Comparison of ENCODE assay signal across 1 cellular context in genomic region chr10:71638577-71639411, GRCh38.
TF ChIP-seq lines count a peak whose summit lies in the region.

No MANE protein-coding gene starts in this region.

TF ChIP-seq in K562, 482 proteins besides CTCF, POLR2A, EP300 and RAD21 (continued from another document and continues in another):
- no peak for TF ChIP-seq MGA (IDR thresholded peaks at IDR 0.05)
- peak; percentile 49 to 52; a peak in 3 of 4 replicates for TF ChIP-seq NRF1 (conservative IDR thresholded peaks at IDR 0.05 in 1 of 2, IDR thresholded peaks at IDR 0.05 in 1 of 2)
- TF ChIP-seq NFIC (IDR thresholded peaks at IDR 0.05), result peak; percentile 95
- TF ChIP-seq PRMT5 (CRISPR knock-in tag; IDR thresholded peaks at IDR 0.05), result no peak
- TF ChIP-seq ZNF274 (IDR thresholded peaks at IDR 0.05; ENCODE audit: borderline replicate concordance, low read depth, low read length), result no peak
- TF ChIP-seq ZNF511 (CRISPR knock-in tag; IDR thresholded peaks at IDR 0.05), result peak; percentile 77
- TF ChIP-seq ZSCAN29 (IDR thresholded peaks at IDR 0.05), result no peak
- TF ChIP-seq RBM22 (IDR thresholded peaks at IDR 0.05; ENCODE audit: low read depth, low read length, poor library complexity, severe bottlenecking), result no peak
- peak; percentile 98 for TF ChIP-seq HMGN3 (IDR thresholded peaks at IDR 0.05; ENCODE audit: borderline replicate concordance, extremely low read depth, insufficient read length, low read depth, low read length)
- TF ChIP-seq TEAD2 (tag; IDR thresholded peaks at IDR 0.05), result no peak
- no peak for TF ChIP-seq HOXB6 (CRISPR knock-in tag; IDR thresholded peaks at IDR 0.05; ENCODE audit: borderline replicate concordance)
- TF ChIP-seq BRCA1 (IDR thresholded peaks at IDR 0.05), result no peak
- no peak for TF ChIP-seq BRCA1 (CRISPR knock-in tag; IDR thresholded peaks at IDR 0.05)
- TF ChIP-seq ATF3 (IDR thresholded peaks at IDR 0.05), result no peak
- TF ChIP-seq ATF3 (CRISPR knock-in tag; conservative IDR thresholded peaks at IDR 0.05), result peak; percentile 27; the same call in 1 of the 2 replicates
- TF ChIP-seq FOSL1 (tag; conservative IDR thresholded peaks at IDR 0.05), result 0 out of 2 replicates have a peak, but pooled peaks have one; percentile 13
- TF ChIP-seq TCF7 (IDR thresholded peaks at IDR 0.05; ENCODE audit: borderline replicate concordance), result peak; percentile 42
- no peak for TF ChIP-seq GATAD2B (IDR thresholded peaks at IDR 0.05; ENCODE audit: borderline replicate concordance)
- TF ChIP-seq RBM39 (optimal IDR thresholded peaks at IDR 0.05; ENCODE audit: low read depth, low read length), result no peak
- no peak for TF ChIP-seq PTTG1 (tag; IDR thresholded peaks at IDR 0.05; ENCODE audit: low read depth)
- TF ChIP-seq ARHGAP35 (IDR thresholded peaks at IDR 0.05; ENCODE audit: partially characterized antibody), result no peak
- peak; percentile 92 for TF ChIP-seq SOX6 (IDR thresholded peaks at IDR 0.05)
- TF ChIP-seq CBFA2T2 (conservative IDR thresholded peaks at IDR 0.05), result peak; percentile 96
- peak; percentile 68 for TF ChIP-seq BRD9 (IDR thresholded peaks at IDR 0.05; ENCODE audit: low read depth, partially characterized antibody)
- TF ChIP-seq ZBTB5 (IDR thresholded peaks at IDR 0.05), result no peak
- 0 out of 2 replicates have a peak, but pooled peaks have one; percentile 62 for TF ChIP-seq NR2C2 (CRISPR knock-in tag; IDR thresholded peaks at IDR 0.05)
- peak; percentile 94 for TF ChIP-seq NR2C2 (tag; IDR thresholded peaks at IDR 0.05)
- peak; percentile 47; the same call in 1 of the 2 replicates for TF ChIP-seq CHD2 (IDR thresholded peaks at IDR 0.05; ENCODE audit: low read depth, low read length)
- no peak for TF ChIP-seq SFPQ (IDR thresholded peaks at IDR 0.05; ENCODE audit: low read depth, low read length)
- TF ChIP-seq MED1 (CRISPR knock-in tag; IDR thresholded peaks at IDR 0.05; ENCODE audit: borderline replicate concordance), result no peak
- TF ChIP-seq EP400 (IDR thresholded peaks at IDR 0.05), result no peak
- TF ChIP-seq ETV1 (tag; conservative IDR thresholded peaks at IDR 0.05; ENCODE audit: low read depth), result no peak; the same call in none of the 2 replicates
- TF ChIP-seq RBM25 (IDR thresholded peaks at IDR 0.05; ENCODE audit: low read depth, low read length, severe bottlenecking), result no peak
- TF ChIP-seq FOXO4 (CRISPR knock-in tag; IDR thresholded peaks at IDR 0.05), result no peak
- TF ChIP-seq ZNF764 (CRISPR knock-in tag; IDR thresholded peaks at IDR 0.05; ENCODE audit: low read depth), result no peak
- TF ChIP-seq MAFG (tag; conservative IDR thresholded peaks at IDR 0.05), result no peak
- TF ChIP-seq JUNB (CRISPR knock-in tag; conservative IDR thresholded peaks at IDR 0.05), result no peak; the same call in 1 of the 2 replicates
- no peak; the same call in 1 of the 2 replicates for TF ChIP-seq GABPB1 (CRISPR knock-in tag; IDR thresholded peaks at IDR 0.05)
- TF ChIP-seq HNRNPLL (IDR thresholded peaks at IDR 0.05; ENCODE audit: low read depth, low read length, poor library complexity, severe bottlenecking), result peak; percentile 40
- TF ChIP-seq ZFP30 (CRISPR knock-in tag; IDR thresholded peaks at IDR 0.05; ENCODE audit: borderline replicate concordance), result no peak
- peak; percentile 88 for TF ChIP-seq MAX (CRISPR knock-in tag; IDR thresholded peaks at IDR 0.05)
- TF ChIP-seq KDM5B (IDR thresholded peaks at IDR 0.05; ENCODE audit: insufficient replicate concordance, low read depth, low read length), result no peak
- no peak for TF ChIP-seq POLR2H (tag; IDR thresholded peaks at IDR 0.05; ENCODE audit: low read depth)
- peak; percentile 82; the same call in 1 of the 2 replicates for TF ChIP-seq FOXK1 (CRISPR knock-in tag; IDR thresholded peaks at IDR 0.05; ENCODE audit: borderline replicate concordance)
- peak; percentile 98 for TF ChIP-seq CCNT2 (IDR thresholded peaks at IDR 0.05; ENCODE audit: borderline replicate concordance, extremely low read depth, insufficient read length, low read depth, low read length)
- TF ChIP-seq CHD1 (IDR thresholded peaks at IDR 0.05; ENCODE audit: low read length), result no peak
